ENCODE assay signal across 26 cellular contexts in genomic region chr16:1348926-1349325, GRCh38.
"Had no signal": no experiment of that assay in that cellular context is flagged by ENCODE, and none has a peak within 500 bp of the region (broad histone marks: within the 10 kb centered on the region; RNA-seq: fewer than 3 reads in every experiment).

No MANE protein-coding gene starts in this region.

- H3K27me3 Mint-ChIP-seq: effector memory CD8-positive, alpha-beta T cell; naive thymus-derived CD8-positive, alpha-beta T cell had no signal

- DNase-seq: cortex of kidney; effector memory CD8-positive, alpha-beta T cell; erythroblast; esophagus squamous epithelium; foreskin melanocyte; glutamatergic neuron; hypothalamus; immature natural killer cell; islet precursor cell; kidney glomerular epithelial cell; left colon; left ventricle myocardium inferior; mammary epithelial cell; mesendoderm; midbrain; naive thymus-derived CD8-positive, alpha-beta T cell; stimulated activated CD4-positive, alpha-beta T cell treated with anti-CD3 and anti-CD28 coated beads, Interleukin-12 subunit alpha, Interleukin-12 subunit beta, amount 100 ng/mL, for 4 hours; stimulated activated CD4-positive, alpha-beta T cell treated with anti-CD3 and anti-CD28 coated beads, Interleukin-1b, Interleukin-23, amount 100 ng/mL, for 48 hours; stimulated activated CD4-positive, alpha-beta T cell treated with anti-CD3 and anti-CD28 coated beads, Interleukin-4, amount 100 ng/mL, for 1 hour; stimulated activated naive CD4-positive, alpha-beta T cell treated with Interleukin-2 at 50 U/mL for 16 hours; stomach; thyroid gland; trophoblast cell had no signal

- H3K36me3 Mint-ChIP-seq: immature natural killer cell had no signal

- H3K27ac Mint-ChIP-seq: effector memory CD8-positive, alpha-beta T cell; immature natural killer cell; naive thymus-derived CD8-positive, alpha-beta T cell; stimulated activated effector memory CD8-positive, alpha-beta T cell treated with anti-CD3 and anti-CD28 coated beads, Interleukin-12 subunit alpha, Interleukin-12 subunit beta, amount 100 ng/mL, for 72 hours had no signal

- ATAC-seq: effector memory CD8-positive, alpha-beta T cell; left colon; naive thymus-derived CD8-positive, alpha-beta T cell; pancreas; sciatic nerve; stimulated activated effector memory CD8-positive, alpha-beta T cell treated with anti-CD3 and anti-CD28 coated beads, Interleukin-12 subunit alpha, Interleukin-12 subunit beta, amount 100 ng/mL, for 72 hours had no signal

- H3K9me3 Mint-ChIP-seq: effector memory CD8-positive, alpha-beta T cell; immature natural killer cell; stimulated activated effector memory CD8-positive, alpha-beta T cell treated with anti-CD3 and anti-CD28 coated beads, Interleukin-12 subunit alpha, Interleukin-12 subunit beta, amount 100 ng/mL, for 72 hours had no signal
